ENCODE assay signal across 7 cellular contexts in genomic region chr19:48492925-48493717, GRCh38. TPM values are rescaled to one million over a fixed set of nuclear protein-coding genes. Genes with fewer than 3 reads are reported as not detected.
A peak's percentile ranks its signal among the peaks of the same experiment; 100 is the strongest.
DNase-seq lines count a peak whose midpoint lies in the region; ATAC-seq, FAIRE-seq and TF ChIP-seq lines count a peak whose summit lies in the region.

No MANE protein-coding gene starts in this region.

- CTCF ChIA-PET in activated B cell treated with CpG ODN at 0.5 μM for 24 hours (lab: Charles Lee) = interaction anchor here (0.6 to 1.1 kb wide), 3 partner anchors 13 to 116 kb away, joined by 3 to 6 read pairs (median 6); no protein-coding TSS in a partner anchor

- no peaks in the 10 kb centered on the region for H3K9me3 Mint-ChIP-seq in activated B cell treated with CpG ODN at 0.5 μM for 24 hours

- H3K4me3 ChIP-seq in cardiac fibroblast (replicated peaks in 1 of 2; ENCODE audit: low read depth in 2 of 2, low read length in 2 of 2) = peak overlapping the region; percentile 58 to 66

- DNase-seq in GM18507 (ENCODE audit: extremely low spot score, insufficient read length, low read depth) (peak; percentile 77), NCI-H2107 treated with DMSO at 0.1 percent for 48 hours (lab: John Stamatoyannopoulos, UW; ENCODE audit: unreplicated experiment) (peak; percentile 32), activated B cell treated with CpG ODN at 0.5 μM for 24 hours (peak; percentile 71), cardiac fibroblast (ENCODE audit: low read depth in 2 of 2) (peak; percentile 99), iris pigment epithelial cell (ENCODE audit: low read depth) (peak; percentile 98)
- DNase-seq in stimulated activated CD4-positive, alpha-beta T cell treated with anti-CD3 and anti-CD28 coated beads, Interleukin-12 subunit alpha, Interleukin-12 subunit beta, amount 100 ng/mL, for 4 hours = peak; percentile 79

- intact Hi-C loops in activated B cell treated with CpG ODN at 0.5 μM for 24 hours (cut with micrococcal nuclease) = loop anchor here (2.0 to 10.0 kb wide), 3 partner anchors 94 to 228 kb away; partner anchors contain the start of gene TMEM143

- TF ChIP-seq CTCF in activated B cell treated with CpG ODN at 0.5 μM for 24 hours (IDR thresholded peaks at IDR 0.05) (no peak), cardiac fibroblast (IDR thresholded peaks at IDR 0.05; ENCODE audit: low read depth, low read length) (no peak)

- peak; percentile 90 for FAIRE-seq in GM18507 (lab: Jason Lieb, UNC)

- POLR2A ChIA-PET in activated B cell treated with CpG ODN at 0.5 μM for 24 hours (lab: Charles Lee) = interaction anchor here (0.5 to 1.9 kb wide), 17 partner anchors 9 to 382 kb away, joined by 3 to 9 read pairs (median 3); partner anchors contain the start of genes GRWD1, RPL18, SPHK2 and SYNGR4

- no peak overlapping the region for H3K27ac Mint-ChIP-seq in activated B cell treated with CpG ODN at 0.5 μM for 24 hours

- ATAC-seq in HG02943 (IDR thresholded peaks at IDR 0.05; ENCODE audit: low read depth, unreplicated experiment) = peak; percentile 62
- peak; percentile 69 for ATAC-seq in activated B cell treated with CpG ODN at 0.5 μM for 24 hours (ENCODE audit: low read depth)

- peak overlapping the region; percentile 74 for H3K4me3 Mint-ChIP-seq in activated B cell treated with CpG ODN at 0.5 μM for 24 hours

- H3K4me1 Mint-ChIP-seq in activated B cell treated with CpG ODN at 0.5 μM for 24 hours = peaks cover 42% of the 10 kb centered on the region

- peaks cover 33% of the 10 kb centered on the region for H3K27me3 Mint-ChIP-seq in activated B cell treated with CpG ODN at 0.5 μM for 24 hours

- H3K36me3 Mint-ChIP-seq in activated B cell treated with CpG ODN at 0.5 μM for 24 hours (ENCODE audit: low read depth) = no peaks in the 10 kb centered on the region

RNA-seq across cellular contexts. Expression of gene LMTK3, which starts 18.5 kb away (rescaled TPM):
- 0.60 and 0.66 TPM in 2 replicates for total RNA-seq in activated B cell treated with CpG ODN at 0.5 μM for 24 hours

RNA-seq across cellular contexts. Expression of gene CYTH2, which starts 24.0 kb away (rescaled TPM):
- 35.6 and 40.5 TPM in 2 replicates for total RNA-seq in activated B cell treated with CpG ODN at 0.5 μM for 24 hours

RNA-seq across cellular contexts. Expression of gene KCNJ14, which starts 37.7 kb away (rescaled TPM):
- 1.7 and 2.2 TPM in 2 replicates for total RNA-seq in activated B cell treated with CpG ODN at 0.5 μM for 24 hours

RNA-seq across cellular contexts. Expression of gene GRWD1, which starts 47.3 kb away (rescaled TPM):
- 63.4 and 71.4 TPM in 2 replicates for total RNA-seq in activated B cell treated with CpG ODN at 0.5 μM for 24 hours

RNA-seq across cellular contexts. Expression of gene SULT2B1, which starts 58.9 kb away (rescaled TPM):
- not detected in 2 replicates for total RNA-seq in activated B cell treated with CpG ODN at 0.5 μM for 24 hours

Comparison
In these comparisons a context has a peak if more than half of its experiments do, and no peak if none do; other contexts are left out.
1. Peak in every context shown above with its lines: DNase-seq, ATAC-seq and H3K4me3 ChIP-seq.
2. DNase-seq: peak in every context shown above with its lines; median percentile 99 in cardiac fibroblast; 98 in iris pigment epithelial cell; 79 in stimulated activated CD4-positive, alpha-beta T cell treated with anti-CD3 and anti-CD28 coated beads, Interleukin-12 subunit alpha, Interleukin-12 subunit beta, amount 100 ng/mL, for 4 hours; 77 in GM18507; 71 in activated B cell treated with CpG ODN at 0.5 μM for 24 hours; 32 in NCI-H2107 treated with DMSO at 0.1 percent for 48 hours.